9 cellular contexts compared by ENCODE assay signal in the genomic region with DNA sequence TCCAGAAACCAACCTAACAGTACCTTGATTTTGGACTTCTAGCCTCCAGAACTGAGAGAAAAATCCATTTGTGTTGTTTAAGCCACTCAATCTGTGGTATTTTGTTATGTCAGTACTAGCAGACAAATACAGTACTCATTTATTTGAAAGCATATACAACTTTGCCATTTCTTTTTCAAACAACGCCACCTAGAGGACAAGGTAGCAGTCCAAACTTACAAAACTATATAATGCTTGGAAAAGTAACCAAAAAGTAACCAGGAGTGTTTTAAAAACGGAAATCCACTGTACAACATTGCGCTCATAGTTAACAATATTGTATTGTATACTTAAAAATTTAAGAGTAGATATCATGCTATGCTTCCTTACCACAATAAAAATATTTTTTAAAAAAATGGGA. TPM values are rescaled to one million over a fixed set of nuclear protein-coding genes. Genes with fewer than 3 reads are reported as not detected.
DNase-seq lines count a peak whose midpoint lies in the region; ATAC-seq and TF ChIP-seq lines count a peak whose summit lies in the region.
"Had no signal": no experiment of that assay in that cellular context is flagged by ENCODE, and none has a peak within 500 bp of the region (broad histone marks: within the 10 kb centered on the region; RNA-seq: fewer than 3 reads in every experiment).

No MANE protein-coding gene starts in this region.

- H3K4me3 Mint-ChIP-seq in CD8-positive, alpha-beta memory T cell: no peak overlapping the region
- H3K4me3 Mint-ChIP-seq in CD4-positive, alpha-beta memory T cell: no peak overlapping the region

- H3K4me3 ChIP-seq in left ventricle myocardium inferior (no peak overlapping the region), gastroesophageal sphincter (no peak overlapping the region), H7 (ENCODE audit: insufficient read depth, low read depth, low read length) (no peak overlapping the region)
- no peak overlapping the region for H3K4me3 ChIP-seq in CD8-positive, alpha-beta memory T cell (ENCODE audit: low read length)
- no peak overlapping the region for H3K4me3 ChIP-seq in CD4-positive, alpha-beta memory T cell (ENCODE audit: low read length in 2 of 2)

- peaks cover 0 to 2% of the 10 kb centered on the region in 2 donors for H3K27me3 Mint-ChIP-seq in CD8-positive, alpha-beta memory T cell
- peaks cover 0 to 1% of the 10 kb centered on the region in 2 donors for H3K27me3 Mint-ChIP-seq in CD4-positive, alpha-beta memory T cell

- CTCF ChIA-PET in CD8-positive, alpha-beta memory T cell (lab: Charles Lee): no interaction called here
- CTCF ChIA-PET in CD4-positive, alpha-beta memory T cell (lab: Charles Lee; ENCODE audit: partially characterized antibody): interaction anchor here (1.0 kb wide), 1 partner anchor 10 kb away, joined by 4 read pairs; no protein-coding TSS in a partner anchor

- TF ChIP-seq EP300 in gastroesophageal sphincter (IDR thresholded peaks at IDR 0.05): no peak

- no peak overlapping the region for H3K27ac Mint-ChIP-seq in CD8-positive, alpha-beta memory T cell
- H3K27ac Mint-ChIP-seq in CD4-positive, alpha-beta memory T cell: no peak overlapping the region

- POLR2A ChIA-PET in CD8-positive, alpha-beta memory T cell (lab: Charles Lee): no interaction called here
- POLR2A ChIA-PET in CD4-positive, alpha-beta memory T cell (lab: Charles Lee; ENCODE audit: partially characterized antibody): no interaction called here

- H3K36me3 ChIP-seq in left ventricle myocardium inferior (no peaks in the 10 kb centered on the region), gastroesophageal sphincter (no peaks in the 10 kb centered on the region), H7 (replicated peaks; ENCODE audit: control insufficient read depth, insufficient read depth, low read length) (no peaks in the 10 kb centered on the region)
- no peaks in the 10 kb centered on the region for H3K36me3 ChIP-seq in CD8-positive, alpha-beta memory T cell (ENCODE audit: insufficient read depth, low read length)
- H3K36me3 ChIP-seq in CD4-positive, alpha-beta memory T cell (ENCODE audit: insufficient read depth, low read length): no peaks in the 10 kb centered on the region

- H3K36me3 Mint-ChIP-seq in CD8-positive, alpha-beta memory T cell: no peaks in the 10 kb centered on the region
- no peaks in the 10 kb centered on the region for H3K36me3 Mint-ChIP-seq in CD4-positive, alpha-beta memory T cell

- intact Hi-C loops in left ventricle myocardium inferior (cut with micrococcal nuclease) (loop anchor here (10.0 kb wide), 1 partner anchor 624 kb away; no protein-coding TSS in a partner anchor), left ventricle myocardium superior (cut with micrococcal nuclease) (no loop called here)
- intact Hi-C loops in CD4-positive, alpha-beta memory T cell (cut with micrococcal nuclease): loop anchor here (10.0 kb wide), 1 partner anchor 624 kb away; no protein-coding TSS in a partner anchor

- TF ChIP-seq POLR2A in gastroesophageal sphincter (IDR thresholded peaks at IDR 0.05): no peak

- H3K27ac ChIP-seq in left ventricle myocardium inferior (replicated peaks) (no peak overlapping the region), gastroesophageal sphincter (no peak overlapping the region)
- H3K27ac ChIP-seq in CD8-positive, alpha-beta memory T cell (ENCODE audit: low read depth, low read length): no peak overlapping the region
- no peak overlapping the region for H3K27ac ChIP-seq in CD4-positive, alpha-beta memory T cell (ENCODE audit: low read depth, low read length)

- 21 to 29% methylated on average over 3 of the region's 3 CpGs for WGBS in gastroesophageal sphincter (ENCODE audit: low coverage in 1 of 2), 2 donors

- peak; percentile 49 for TF ChIP-seq CTCF in left ventricle myocardium inferior (IDR thresholded peaks at IDR 0.05; ENCODE audit: borderline replicate concordance)
- peak in 3 of 4 experiments; percentile 7 to 52 (median 18) for TF ChIP-seq CTCF in gastroesophageal sphincter (IDR thresholded peaks at IDR 0.05)

- H3K27me3 ChIP-seq in left ventricle myocardium inferior (ENCODE audit: low read depth): no peaks in the 10 kb centered on the region
- H3K27me3 ChIP-seq in gastroesophageal sphincter: no peaks in the 10 kb centered on the region
- no peaks in the 10 kb centered on the region for H3K27me3 ChIP-seq in CD8-positive, alpha-beta memory T cell (ENCODE audit: insufficient read depth, low read length, poor library complexity, severe bottlenecking)
- no peaks in the 10 kb centered on the region for H3K27me3 ChIP-seq in H7 (ENCODE audit: control insufficient read depth, insufficient read depth, low read length)
- H3K27me3 ChIP-seq in CD4-positive, alpha-beta memory T cell (ENCODE audit: insufficient read depth, low read length): no peaks in the 10 kb centered on the region

- H3K4me1 Mint-ChIP-seq in CD8-positive, alpha-beta memory T cell: no peaks in the 10 kb centered on the region
- no peaks in the 10 kb centered on the region for H3K4me1 Mint-ChIP-seq in CD4-positive, alpha-beta memory T cell

- peaks cover 0 to 2% (median 0%) of the 10 kb centered on the region in 5 donors for H3K9me3 Mint-ChIP-seq in CD8-positive, alpha-beta memory T cell
- H3K9me3 Mint-ChIP-seq in CD4-positive, alpha-beta memory T cell: no peaks in the 10 kb centered on the region

- DNase-seq in left ventricle myocardium inferior: no peak
- DNase-seq in left ventricle myocardium superior: no peak
- peak; percentile 40 for DNase-seq in RPMI8226
- no peak for DNase-seq in CD8-positive, alpha-beta memory T cell
- no peak for DNase-seq in NCI-H1694 treated with DMSO at 0.1 percent for 48 hours (lab: John Stamatoyannopoulos, UW)
- DNase-seq in H7: no peak
- no peak for DNase-seq in CD4-positive, alpha-beta memory T cell

- no peaks in the 10 kb centered on the region for H3K4me1 ChIP-seq in left ventricle myocardium inferior
- no peaks in the 10 kb centered on the region for H3K4me1 ChIP-seq in gastroesophageal sphincter
- no peaks in the 10 kb centered on the region for H3K4me1 ChIP-seq in CD8-positive, alpha-beta memory T cell (ENCODE audit: insufficient read depth, low read length)
- no peaks in the 10 kb centered on the region for H3K4me1 ChIP-seq in CD4-positive, alpha-beta memory T cell (ENCODE audit: insufficient read depth, low read length)

- ATAC-seq in left ventricle myocardium superior (no peak), gastroesophageal sphincter (no peak)

- H3K9me3 ChIP-seq in left ventricle myocardium inferior (replicated peaks): no peaks in the 10 kb centered on the region
- H3K9me3 ChIP-seq in gastroesophageal sphincter: no peaks in the 10 kb centered on the region
- H3K9me3 ChIP-seq in CD8-positive, alpha-beta memory T cell (ENCODE audit: low read length): no peaks in the 10 kb centered on the region
- H3K9me3 ChIP-seq in CD4-positive, alpha-beta memory T cell (ENCODE audit: control insufficient read depth in 1 of 2, low read length in 2 of 2): no peaks in the 10 kb centered on the region

RNA-seq across cellular contexts. Expression of a gene that starts 37.0 kb away (rescaled TPM):
- 1.7 TPM for total RNA-seq in left ventricle myocardium inferior
- 0.59 TPM for total RNA-seq in left ventricle myocardium superior
- total RNA-seq in gastroesophageal sphincter: 10 to 100 TPM in 3 of 4 donors, 1 to 10 TPM in 1; 4.7 to 19.3 (median 14.8) TPM
- total RNA-seq in CD8-positive, alpha-beta memory T cell: not detected
- polyA plus RNA-seq in CD8-positive, alpha-beta memory T cell: not detected
- 81.2 and 96.9 TPM in 2 replicates for total RNA-seq in H7 (2014; rRNA removed; shearing (Covaris generic))
- not detected for total RNA-seq in CD4-positive, alpha-beta memory T cell
- not detected for polyA plus RNA-seq in CD4-positive, alpha-beta memory T cell
- total RNA-seq: activated CD8-positive, alpha-beta memory T cell treated with anti-CD3 and anti-CD28 coated beads for 36 hours had no signal
